Comparison of ENCODE assay signal across 8 cellular contexts in genomic region chr12:29073631-29074239, GRCh38.
A peak's percentile ranks its signal among the peaks of the same experiment; 100 is the strongest.
DNase-seq lines count a peak whose midpoint lies in the region; ATAC-seq and TF ChIP-seq lines count a peak whose summit lies in the region.

No MANE protein-coding gene starts in this region.

- CTCF ChIA-PET in HEK293T (lab: Yijun Ruan, JAX): interaction anchor here (0.6 to 3.0 kb wide), 5 partner anchors 14 to 1429 kb away, joined by 3 to 14 read pairs (median 3); no protein-coding TSS in a partner anchor

- no peaks in the 10 kb centered on the region for H3K36me3 Mint-ChIP-seq in progenitor cell of endocrine pancreas (ENCODE audit: insufficient read depth)

- TF ChIP-seq CTCF in SU-DHL-6 (IDR thresholded peaks at IDR 0.05; ENCODE audit: insufficient read depth, low read length, poor library complexity, severe bottlenecking) (peak; percentile 49), fibroblast of villous mesenchyme (IDR thresholded peaks at IDR 0.05; ENCODE audit: insufficient read depth, low read depth, low read length) (peak; percentile 62), progenitor cell of endocrine pancreas (IDR thresholded peaks at IDR 0.05; ENCODE audit: unreplicated experiment) (peak; percentile 81)

- no peak for ATAC-seq in HG02763 (IDR thresholded peaks at IDR 0.05; ENCODE audit: unreplicated experiment)

- no peaks in the 10 kb centered on the region for H4K20me1 ChIP-seq in SU-DHL-6 (ENCODE audit: low read depth, low read length)

- DNase-seq in stimulated activated CD4-positive, alpha-beta T cell treated with anti-CD3 and anti-CD28 coated beads, Interleukin-4, amount 100 ng/mL, for 24 hours: peak; percentile 15
- DNase-seq in stimulated activated CD4-positive, alpha-beta T cell treated with anti-CD3 and anti-CD28 coated beads, Interleukin-4, amount 100 ng/mL, for 1 hour: no peak
- peak; percentile 46 for DNase-seq in HEK293T (ENCODE audit: extremely low spot score)
- DNase-seq in MV-4-11 (lab: John Stamatoyannopoulos, UW): peak; percentile 38
- DNase-seq in fibroblast of villous mesenchyme (ENCODE audit: low read depth): peak; percentile 55
- no peak for DNase-seq in progenitor cell of endocrine pancreas (ENCODE audit: low spot score, unreplicated experiment)

- no peak overlapping the region for H3K27ac ChIP-seq in SU-DHL-6 (ENCODE audit: low read depth, low read length)

- H3K36me3 ChIP-seq in SU-DHL-6 (ENCODE audit: low read length): no peaks in the 10 kb centered on the region

- H3K27me3 ChIP-seq in SU-DHL-6 (ENCODE audit: low read length): 0 out of 2 replicates have a peak, but pooled peaks cover 3% of the 10 kb centered on the region

- H3K4me3 ChIP-seq in SU-DHL-6 (ENCODE audit: insufficient read depth, low read length, poor library complexity, severe bottlenecking): no peak overlapping the region
- no peak overlapping the region for H3K4me3 ChIP-seq in fibroblast of villous mesenchyme (ENCODE audit: low read depth, low read length)

- H3F3A ChIP-seq in SU-DHL-6 (ENCODE audit: insufficient read depth): no peaks in the 10 kb centered on the region

- H2AFZ ChIP-seq in SU-DHL-6 (ENCODE audit: low read depth, low read length, severe bottlenecking): no peak overlapping the region

- no peak overlapping the region for H3K9ac ChIP-seq in SU-DHL-6 (ENCODE audit: low read length)

- no peaks in the 10 kb centered on the region for H3K9me3 Mint-ChIP-seq in progenitor cell of endocrine pancreas (ENCODE audit: low read depth)

- H3K4me1 Mint-ChIP-seq in progenitor cell of endocrine pancreas (ENCODE audit: low read depth): peaks cover 7% of the 10 kb centered on the region

- no peaks in the 10 kb centered on the region for H3K27me3 Mint-ChIP-seq in progenitor cell of endocrine pancreas

- H3K27ac Mint-ChIP-seq in progenitor cell of endocrine pancreas: no peak overlapping the region

- H3K9me2 ChIP-seq in SU-DHL-6 (replicated peaks; ENCODE audit: insufficient read depth, low read length): no peaks in the 10 kb centered on the region

- H3K9me3 ChIP-seq in SU-DHL-6 (ENCODE audit: insufficient read depth, low read length): no peaks in the 10 kb centered on the region

- no peak overlapping the region for H3K4me2 ChIP-seq in SU-DHL-6 (ENCODE audit: low read depth, low read length, poor library complexity, severe bottlenecking)

- no peak overlapping the region for H3K4me3 Mint-ChIP-seq in progenitor cell of endocrine pancreas (ENCODE audit: low read depth)

- POLR2A ChIA-PET in HEK293T (lab: Yijun Ruan, JAX): no interaction called here

- no peaks in the 10 kb centered on the region for H3K79me2 ChIP-seq in SU-DHL-6 (ENCODE audit: insufficient read depth, low read length)

TF ChIP-seq in HEK293T, 16 proteins besides CTCF, POLR2A, EP300 and RAD21:
- TF ChIP-seq FOXK2 (IDR thresholded peaks at IDR 0.05) (no peak), HDGF (IDR thresholded peaks at IDR 0.05; ENCODE audit: borderline replicate concordance) (no peak), ARNT (IDR thresholded peaks at IDR 0.05) (no peak), SUZ12 (IDR thresholded peaks at IDR 0.05) (no peak), FOXA1 (IDR thresholded peaks at IDR 0.05) (no peak), FOXM1 (IDR thresholded peaks at IDR 0.05; ENCODE audit: borderline replicate concordance) (no peak), NFRKB (IDR thresholded peaks at IDR 0.05) (no peak), ZNF384 (IDR thresholded peaks at IDR 0.05) (no peak), TARDBP (IDR thresholded peaks at IDR 0.05) (no peak)

Comparison
In these comparisons a context has a peak if more than half of its experiments do, and no peak if none do; other contexts are left out.
1. DNase-seq: peak in stimulated activated CD4-positive, alpha-beta T cell treated with anti-CD3 and anti-CD28 coated beads, Interleukin-4, amount 100 ng/mL, for 24 hours (single experiment), HEK293T (single experiment), MV-4-11 (single experiment) and fibroblast of villous mesenchyme (single experiment); none in stimulated activated CD4-positive, alpha-beta T cell treated with anti-CD3 and anti-CD28 coated beads, Interleukin-4, amount 100 ng/mL, for 1 hour (single experiment) and progenitor cell of endocrine pancreas (single experiment).
2. Peak in every context shown above with its lines, with median percentiles within 50 percentile points of each other: CTCF ChIP-seq.